In genomic region chr2:213451542-213452256, GRCh38 we compare ENCODE assay signal across 17 cellular contexts.
DNase-seq lines count a peak whose midpoint lies in the region; ATAC-seq, FAIRE-seq and TF ChIP-seq lines count a peak whose summit lies in the region.
"Had no signal": no experiment of that assay in that cellular context is flagged by ENCODE, and none has a peak within 500 bp of the region (broad histone marks: within the 10 kb centered on the region; RNA-seq: fewer than 3 reads in every experiment).

No MANE protein-coding gene starts in this region.

- no peak for FAIRE-seq in H1 (lab: Jason Lieb, UNC)
- FAIRE-seq: endometrium, RCC 7860 had no signal

- no peak overlapping the region for H2BK12ac ChIP-seq in H1 (ENCODE audit: low read depth, low read length)

- H2BK15ac ChIP-seq in H1 (ENCODE audit: low read length), result no peak overlapping the region

- H3K79me1 ChIP-seq in H1 (ENCODE audit: low read depth, low read length), result no peaks in the 10 kb centered on the region

- H3K4me2 ChIP-seq in H1 (ENCODE audit: insufficient read depth in 1 of 2, low read depth in 2 of 2, low read length in 2 of 2), result peak overlapping the region in 1 of 2 experiments; percentile 26; a peak in 1 of 4 replicates

- no peak for DNase-seq in Right ventricle myocardium superior
- no peak for DNase-seq in cardiac septum (ENCODE audit: low spot score)
- no peak for DNase-seq in H1 (ENCODE audit: low read depth in 1 of 2, low spot score in 2 of 2)
- DNase-seq in aorta, result no peak
- DNase-seq in activated effector memory CD4-positive, alpha-beta T cell treated with Interleukin-2 at 50 U/mL for 16 hours, result no peak
- DNase-seq in activated naive CD4-positive, alpha-beta T cell treated with anti-CD3 and anti-CD28 coated beads, Interleukin-2, amount 50 U/mL, for 72 hours (ENCODE audit: low spot score in 2 of 2), result no peak
- no peak for DNase-seq in KBM-7
- DNase-seq: activated B cell treated with CpG ODN at 0.5 μM for 24 hours; activated naive CD4-positive, alpha-beta T cell treated with anti-CD3 and anti-CD28 coated beads for 36 hours; CD8-positive, alpha-beta T cell; NCI-H1436; NCI-H524; stimulated activated CD4-positive, alpha-beta T cell treated with anti-CD3 and anti-CD28 coated beads, Interleukin-2, amount 100 ng/mL, for 48 hours had no signal

- no peak overlapping the region for H3K23ac ChIP-seq in H1 (ENCODE audit: insufficient read length)

- POLR2A ChIA-PET in H1 (lab: Charles Lee; ENCODE audit: partially characterized antibody), result no interaction called here

- no peak overlapping the region for H2BK120ac ChIP-seq in H1 (replicated peaks; ENCODE audit: low read depth, low read length)

- H3K4me1 ChIP-seq in H1 (replicated peaks in 1 of 4; ENCODE audit: control insufficient read depth in 3 of 4, insufficient read depth in 4 of 4, low read length in 3 of 4), result 0 out of 7 replicates have a peak, but pooled peaks cover 0 to 2% (median 0%) of the 10 kb centered on the region in 4 experiments
- no peaks in the 10 kb centered on the region for H3K4me1 ChIP-seq in muscle layer of duodenum (ENCODE audit: control insufficient read depth in 1 of 2, insufficient read depth in 2 of 2, low read length in 2 of 2)
- no peaks in the 10 kb centered on the region for H3K4me1 ChIP-seq in aorta (ENCODE audit: control insufficient read depth in 1 of 2, insufficient read depth in 2 of 2, low read length in 2 of 2)
- H3K4me1 ChIP-seq: gastroesophageal sphincter had no signal

- no peak overlapping the region for H3K56ac ChIP-seq in H1 (replicated peaks; ENCODE audit: insufficient read length, low read depth, low read length)

- no peak overlapping the region for H3K14ac ChIP-seq in H1 (ENCODE audit: insufficient read length)

- H3K9ac ChIP-seq in H1 (replicated peaks in 1 of 4; ENCODE audit: extremely low read depth in 1 of 4, low read depth in 3 of 4, low read length in 3 of 4), result no peak overlapping the region

- H2BK20ac ChIP-seq in H1 (ENCODE audit: low read length), result no peak overlapping the region

- 66% methylated on average over 12 of the region's 12 CpGs; no CpG with 5 or more reads in 1 of the 2 experiments for WGBS in H1 (ENCODE audit: extremely low coverage in 1 of 2, insufficient coverage in 1 of 2, insufficient read length in 1 of 2, insufficient replicate concordance in 2 of 2, low coverage in 1 of 2, low lambda C conversion rate in 2 of 2, missing lambda C conversion rate in 1 of 2), 2 experiments
- 29 to 31% methylated on average over 11 to 12 of the region's 12 CpGs for WGBS in aorta, 2 donors

- H2BK5ac ChIP-seq in H1 (ENCODE audit: low read depth, low read length), result no peak overlapping the region

- no peak overlapping the region for H3K18ac ChIP-seq in H1 (ENCODE audit: extremely low read depth, low read length)

- no peaks in the 10 kb centered on the region for H3K23me2 ChIP-seq in H1 (ENCODE audit: low read depth, low read length)

- peaks cover 0 to 4% of the 10 kb centered on the region in 2 donors for H3K36me3 Mint-ChIP-seq in activated naive CD4-positive, alpha-beta T cell treated with anti-CD3 and anti-CD28 coated beads, Interleukin-2, amount 50 U/mL, for 72 hours
- H3K36me3 Mint-ChIP-seq: CD8-positive, alpha-beta T cell had no signal

- H2AFZ ChIP-seq in H1 (ENCODE audit: low read length), result peak overlapping the region; percentile 99

- TF ChIP-seq EP300 in H1 (IDR thresholded peaks at IDR 0.05; ENCODE audit: borderline replicate concordance in 1 of 2, low read depth in 2 of 2, low read length in 2 of 2), result no peak

- H3K9me3 Mint-ChIP-seq in activated naive CD4-positive, alpha-beta T cell treated with anti-CD3 and anti-CD28 coated beads, Interleukin-2, amount 50 U/mL, for 72 hours, result peaks cover 11 to 13% of the 10 kb centered on the region in 2 donors

- no peak overlapping the region for H4K5ac ChIP-seq in H1 (ENCODE audit: insufficient read length, low read depth, low read length)

- CTCF ChIA-PET in H1 (lab: Charles Lee; ENCODE audit: partially characterized antibody), result no interaction called here

- no peak overlapping the region for H4K8ac ChIP-seq in H1 (ENCODE audit: extremely low read depth, insufficient read depth, low read length)

- no peaks in the 10 kb centered on the region for H4K20me1 ChIP-seq in H1 (replicated peaks in 1 of 2; ENCODE audit: control insufficient read depth in 1 of 2, insufficient read depth in 2 of 2, low read length in 2 of 2)

- intact Hi-C loops in Right ventricle myocardium superior (cut with DNase I), result no loop called here
- intact Hi-C loops in cardiac septum (cut with DNase I), result no loop called here
- intact Hi-C loops in aorta (cut with DNase I), result no loop called here

- H3K36me3 ChIP-seq in H1 (ENCODE audit: control insufficient read depth in 2 of 4, insufficient read depth in 4 of 4, low read length in 3 of 4) (no peaks in the 10 kb centered on the region), muscle layer of duodenum (ENCODE audit: control insufficient read depth in 1 of 2, insufficient read depth in 2 of 2, low read length in 2 of 2) (no peaks in the 10 kb centered on the region), aorta (ENCODE audit: control insufficient read depth in 1 of 2, insufficient read depth in 2 of 2, low read length in 1 of 2) (no peaks in the 10 kb centered on the region)
- H3K36me3 ChIP-seq: gastroesophageal sphincter had no signal

- no peak overlapping the region for H2AK5ac ChIP-seq in H1 (ENCODE audit: low read depth, low read length)

- TF ChIP-seq RAD21 in H1 (IDR thresholded peaks at IDR 0.05 in 1 of 2, conservative IDR thresholded peaks at IDR 0.05 in 1 of 2; ENCODE audit: low read depth in 2 of 2, low read length in 2 of 2), result no peak

- no peak for TF ChIP-seq POLR2A in H1 (IDR thresholded peaks at IDR 0.05; ENCODE audit: control extremely low read depth in 1 of 2, low read depth in 2 of 2, low read length in 2 of 2)

- H3K27me3 ChIP-seq in H1 (replicated peaks in 1 of 4; ENCODE audit: control insufficient read depth in 3 of 4, extremely low read depth in 1 of 4, insufficient read depth in 3 of 4, low read length in 3 of 4), result no peaks in the 10 kb centered on the region
- no peaks in the 10 kb centered on the region for H3K27me3 ChIP-seq in muscle layer of duodenum (ENCODE audit: low read depth, low read length)
- no peaks in the 10 kb centered on the region for H3K27me3 ChIP-seq in aorta (ENCODE audit: control insufficient read depth in 1 of 2, insufficient read depth in 2 of 2, low read length in 1 of 2)
- H3K27me3 ChIP-seq: gastroesophageal sphincter had no signal

- no peaks in the 10 kb centered on the region for H3K9me3 ChIP-seq in H1 (ENCODE audit: insufficient read depth in 2 of 2, low read depth in 1 of 2, low read length in 1 of 2)
- H3K9me3 ChIP-seq in muscle layer of duodenum (ENCODE audit: control insufficient read depth in 1 of 2, low read length in 2 of 2), result peaks cover 0 to 6% of the 10 kb centered on the region in 2 donors
- H3K9me3 ChIP-seq in aorta (ENCODE audit: control insufficient read depth, low read length), result no peaks in the 10 kb centered on the region

- H3K79me2 ChIP-seq in H1 (ENCODE audit: control insufficient read depth in 1 of 2, insufficient read depth in 2 of 2, low read length in 2 of 2), result no peaks in the 10 kb centered on the region

- no peak overlapping the region for H3K27ac Mint-ChIP-seq in activated naive CD4-positive, alpha-beta T cell treated with anti-CD3 and anti-CD28 coated beads, Interleukin-2, amount 50 U/mL, for 72 hours
- H3K27ac Mint-ChIP-seq: activated B cell treated with CpG ODN at 0.5 μM for 24 hours; activated naive CD4-positive, alpha-beta T cell treated with anti-CD3 and anti-CD28 coated beads for 36 hours; CD8-positive, alpha-beta T cell had no signal

- peak; percentile 52 for ATAC-seq in Right ventricle myocardium superior (ENCODE audit: poor library complexity)
- ATAC-seq in aorta (ENCODE audit: low FRiP score), result peak; percentile 46
- ATAC-seq in activated naive CD4-positive, alpha-beta T cell treated with anti-CD3 and anti-CD28 coated beads, Interleukin-2, amount 50 U/mL, for 72 hours, result no peak
- ATAC-seq: CD8-positive, alpha-beta T cell; gastroesophageal sphincter had no signal

- TF ChIP-seq CTCF in H1 (IDR thresholded peaks at IDR 0.05; ENCODE audit: control extremely low read depth in 1 of 3, insufficient read depth in 1 of 3, low read depth in 1 of 3, low read length in 3 of 3), result no peak

- H3K4ac ChIP-seq in H1 (replicated peaks; ENCODE audit: insufficient read length, low read depth, low read length), result no peak overlapping the region

- in situ Hi-C loops in KBM-7 (cut with MboI; ENCODE audit: low pct_unique_long_range_greater_than_20kb, low sequenced_read_pairs), result no loop called here

- H4K91ac ChIP-seq in H1 (replicated peaks; ENCODE audit: insufficient read length, low read length), result no peak overlapping the region

- no peak overlapping the region for H3K27ac ChIP-seq in H1 (ENCODE audit: low read depth, low read length)
- H3K27ac ChIP-seq in muscle layer of duodenum (ENCODE audit: low read length), result peak overlapping the region; percentile 27
- no peak overlapping the region for H3K27ac ChIP-seq in aorta (ENCODE audit: low read depth in 1 of 2, low read length in 2 of 2)
- H3K27ac ChIP-seq: gastroesophageal sphincter had no signal

- H3K4me3 ChIP-seq in H1 (ENCODE audit: extremely low read depth in 1 of 4, insufficient read depth in 2 of 4, low read depth in 3 of 4, low read length in 4 of 4) (no peak overlapping the region), muscle layer of duodenum (ENCODE audit: low read depth in 1 of 2, low read length in 2 of 2) (no peak overlapping the region), aorta (ENCODE audit: low read length in 2 of 2) (no peak overlapping the region)
- H3K4me3 ChIP-seq: gastroesophageal sphincter had no signal

TF ChIP-seq in H1, 55 proteins besides CTCF, POLR2A, EP300 and RAD21 (continues in another document):
- TF ChIP-seq RNF2 (IDR thresholded peaks at IDR 0.05; ENCODE audit: borderline replicate concordance, low read depth, low read length, missing control alignments, poor library complexity, severe bottlenecking) (no peak), BCL11A (IDR thresholded peaks at IDR 0.05; ENCODE audit: low read depth in 2 of 2, low read length in 2 of 2) (no peak), SP4 (IDR thresholded peaks at IDR 0.05; ENCODE audit: low read length) (no peak), CTBP2 (IDR thresholded peaks at IDR 0.05; ENCODE audit: borderline replicate concordance, insufficient read depth, insufficient read length, low read length) (no peak), SIX5 (IDR thresholded peaks at IDR 0.05; ENCODE audit: low read depth, low read length) (no peak), CBX8 (IDR thresholded peaks at IDR 0.05; ENCODE audit: borderline replicate concordance, low read depth, low read length) (no peak), SIN3A (conservative IDR thresholded peaks at IDR 0.05 in 1 of 2, IDR thresholded peaks at IDR 0.05 in 1 of 2; ENCODE audit: low read depth in 1 of 2, low read length in 2 of 2) (no peak), SP2 (IDR thresholded peaks at IDR 0.05; ENCODE audit: low read length) (no peak), ZNF274 (IDR thresholded peaks at IDR 0.05; ENCODE audit: borderline replicate concordance, extremely low read depth, low read length) (no peak), NANOG (IDR thresholded peaks at IDR 0.05; ENCODE audit: insufficient read depth, low read depth, low read length, poor library complexity, severe bottlenecking) (no peak)

Comparison
In these comparisons a context has a peak if more than half of its experiments do, and no peak if none do; other contexts are left out.
1. ATAC-seq: peak in Right ventricle myocardium superior (single experiment) and aorta (single experiment); none in activated naive CD4-positive, alpha-beta T cell treated with anti-CD3 and anti-CD28 coated beads, Interleukin-2, amount 50 U/mL, for 72 hours (0 of 2).